ENCODE assay signal across 19 cellular contexts in genomic region chr9:124394596-124394995, GRCh38. TPM values are rescaled to one million over a fixed set of nuclear protein-coding genes. Genes with fewer than 3 reads are reported as not detected.
DNase-seq lines count a peak whose midpoint lies in the region; ATAC-seq and TF ChIP-seq lines count a peak whose summit lies in the region.
"Had no signal": no experiment of that assay in that cellular context is flagged by ENCODE, and none has a peak within 500 bp of the region (broad histone marks: within the 10 kb centered on the region; RNA-seq: fewer than 3 reads in every experiment).

No MANE protein-coding gene starts in this region.

- no peak overlapping the region for H3K4me3 ChIP-seq in breast epithelium
- no peak overlapping the region for H3K4me3 ChIP-seq in OCI-LY7 (ENCODE audit: low read depth, low read length, poor library complexity, severe bottlenecking)
- H3K4me3 ChIP-seq: BLaER1, heart right ventricle had no signal

- H3K4me1 Mint-ChIP-seq in MCF 10A (ENCODE audit: insufficient read depth, unreplicated experiment) (peaks cover 50% of the 10 kb centered on the region), brain (peaks cover 96% of the 10 kb centered on the region), type B pancreatic cell (ENCODE audit: unreplicated experiment) (peaks cover 37% of the 10 kb centered on the region), nephron progenitor cell (peaks cover 56% of the 10 kb centered on the region)

- DNase-seq in MCF 10A (ENCODE audit: unreplicated experiment) (no peak), breast epithelium (ENCODE audit: low spot score in 2 of 2) (no peak), OCI-LY7 (ENCODE audit: low spot score) (no peak), type B pancreatic cell (ENCODE audit: extremely low spot score, unreplicated experiment) (no peak), NCI-H345 (lab: John Stamatoyannopoulos, UW) (no peak), nephron progenitor cell (no peak)
- DNase-seq: cerebellar nuclear complex; heart right ventricle; kidney glomerular epithelial cell; stimulated activated CD4-positive, alpha-beta T cell treated with anti-CD3 and anti-CD28 coated beads, Interleukin-1b, Interleukin-23, amount 100 ng/mL, for 48 hours; stimulated activated CD8-positive, alpha-beta memory T cell treated with anti-CD3 and anti-CD28 coated beads, Interleukin-4, amount 100 ng/mL, for 48 hours had no signal

- H3K9me3 ChIP-seq in breast epithelium (no peaks in the 10 kb centered on the region), OCI-LY7 (ENCODE audit: low read length) (no peaks in the 10 kb centered on the region)
- H3K9me3 ChIP-seq: BLaER1, heart right ventricle had no signal

- no peaks in the 10 kb centered on the region for H3K27me3 ChIP-seq in breast epithelium
- H3K27me3 ChIP-seq: BLaER1, heart right ventricle had no signal

- H3K79me2 ChIP-seq in OCI-LY7 (ENCODE audit: insufficient read depth, low read depth, low read length), result peaks cover 35% of the 10 kb centered on the region; the same call in 1 of the 2 replicates

- H3K27ac ChIP-seq in breast epithelium, result no peak overlapping the region
- H3K27ac ChIP-seq in OCI-LY7 (ENCODE audit: low read depth, low read length, poor library complexity, severe bottlenecking), result no peak overlapping the region
- H3K27ac ChIP-seq: BLaER1, heart right ventricle had no signal

- POLR2A ChIA-PET in MCF 10A (lab: Yijun Ruan, JAX) (interaction anchor here (1.0 to 2.4 kb wide), 3 partner anchors 11 to 17 kb away, joined by 4 to 6 read pairs (median 5); no protein-coding TSS in a partner anchor), OCI-LY7 (lab: Charles Lee) (no interaction called here)

- H3K9me2 ChIP-seq in OCI-LY7 (ENCODE audit: insufficient read depth, low read length), result no peaks in the 10 kb centered on the region

- peaks cover 12% of the 10 kb centered on the region; the same call in 1 of the 2 replicates for H4K20me1 ChIP-seq in OCI-LY7 (ENCODE audit: insufficient read depth, low read length)

- no peak for ATAC-seq in HG02970 (IDR thresholded peaks at IDR 0.05; ENCODE audit: low FRiP score, unreplicated experiment)
- ATAC-seq: heart right ventricle had no signal

- no peaks in the 10 kb centered on the region for H3K27me3 Mint-ChIP-seq in MCF 10A (ENCODE audit: insufficient read depth, unreplicated experiment)
- peaks cover 6% of the 10 kb centered on the region for H3K27me3 Mint-ChIP-seq in brain
- no peaks in the 10 kb centered on the region for H3K27me3 Mint-ChIP-seq in type B pancreatic cell
- H3K27me3 Mint-ChIP-seq in nephron progenitor cell (ENCODE audit: low read depth, poor library complexity), result no peaks in the 10 kb centered on the region
- H3K27me3 Mint-ChIP-seq: activated naive CD4-positive, alpha-beta T cell treated with anti-CD3 and anti-CD28 coated beads, Interleukin-2, amount 50 U/mL, for 24 hours had no signal

- no TSS peak for BruUV-seq in MCF 10A (replicated peaks; lab: Mats Ljungman, UMichigan)
- BruUV-seq in OCI-LY7 (replicated peaks; lab: Mats Ljungman, UMichigan), result no TSS peak

- H3K4me2 ChIP-seq in OCI-LY7 (ENCODE audit: low read length), result no peak overlapping the region
- H3K4me2 ChIP-seq: BLaER1 had no signal

- H3K4me3 Mint-ChIP-seq in MCF 10A (ENCODE audit: unreplicated experiment), result no peak overlapping the region
- peak overlapping the region in 1 of 5 experiments; percentile 31 for H3K4me3 Mint-ChIP-seq in brain
- H3K4me3 Mint-ChIP-seq in type B pancreatic cell, result no peak overlapping the region
- H3K4me3 Mint-ChIP-seq in nephron progenitor cell, result no peak overlapping the region
- H3K4me3 Mint-ChIP-seq: activated naive CD4-positive, alpha-beta T cell treated with anti-CD3 and anti-CD28 coated beads, Interleukin-2, amount 50 U/mL, for 24 hours had no signal

- H3K36me3 Mint-ChIP-seq in MCF 10A (ENCODE audit: insufficient read depth, unreplicated experiment) (peaks cover 40% of the 10 kb centered on the region), brain (peaks cover 5% of the 10 kb centered on the region), type B pancreatic cell (peaks cover 14% of the 10 kb centered on the region), nephron progenitor cell (ENCODE audit: low read depth) (peaks cover 5% of the 10 kb centered on the region)
- H3K36me3 Mint-ChIP-seq: activated naive CD4-positive, alpha-beta T cell treated with anti-CD3 and anti-CD28 coated beads, Interleukin-2, amount 50 U/mL, for 24 hours had no signal

- intact Hi-C loops in MCF 10A (cut with micrococcal nuclease) (loop anchor here (10.0 kb wide), 1 partner anchor 270 kb away; no protein-coding TSS in a partner anchor), breast epithelium (cut with DNase I; ENCODE audit: low total_unique reads) (no loop called here), OCI-LY7 (cut with micrococcal nuclease; ENCODE audit: unreplicated experiment) (no loop called here)

- H3K4me1 ChIP-seq in breast epithelium (peaks cover 3 to 5% of the 10 kb centered on the region in 2 donors), OCI-LY7 (ENCODE audit: insufficient read depth, low read length, poor library complexity, severe bottlenecking) (no peaks in the 10 kb centered on the region)

- no peaks in the 10 kb centered on the region for H3K36me3 ChIP-seq in breast epithelium
- H3K36me3 ChIP-seq in OCI-LY7 (ENCODE audit: insufficient read depth, low read length), result peaks cover 69% of the 10 kb centered on the region

- CTCF ChIA-PET in MCF 10A (lab: Yijun Ruan, JAX), result interaction anchor here (0.7 to 1.8 kb wide), 5 partner anchors 9 to 235 kb away, joined by 3 to 8 read pairs (median 3); no protein-coding TSS in a partner anchor
- CTCF ChIA-PET in OCI-LY7 (lab: Charles Lee; ENCODE audit: unreplicated experiment), result interaction anchor here (0.8 kb wide), 1 partner anchor 26 kb away, joined by 3 read pairs; no protein-coding TSS in a partner anchor

- H3K9me3 Mint-ChIP-seq in MCF 10A (ENCODE audit: unreplicated experiment), result no peaks in the 10 kb centered on the region
- no peaks in the 10 kb centered on the region for H3K9me3 Mint-ChIP-seq in brain
- no peaks in the 10 kb centered on the region for H3K9me3 Mint-ChIP-seq in type B pancreatic cell
- H3K9me3 Mint-ChIP-seq in nephron progenitor cell, result no peaks in the 10 kb centered on the region
- H3K9me3 Mint-ChIP-seq: activated naive CD4-positive, alpha-beta T cell treated with anti-CD3 and anti-CD28 coated beads, Interleukin-2, amount 50 U/mL, for 24 hours had no signal

- no peak for TF ChIP-seq POLR2A in breast epithelium (IDR thresholded peaks at IDR 0.05)

- no peak overlapping the region for H2AFZ ChIP-seq in OCI-LY7 (ENCODE audit: low read length)

- H3K27ac Mint-ChIP-seq in MCF 10A (ENCODE audit: low read depth, unreplicated experiment), result peak overlapping the region; percentile 70
- H3K27ac Mint-ChIP-seq in brain, result peak overlapping the region in 3 of 5 experiments; percentile 43 to 92 (median 91)
- no peak overlapping the region for H3K27ac Mint-ChIP-seq in type B pancreatic cell
- no peak overlapping the region for H3K27ac Mint-ChIP-seq in nephron progenitor cell
- H3K27ac Mint-ChIP-seq: activated naive CD4-positive, alpha-beta T cell treated with anti-CD3 and anti-CD28 coated beads, Interleukin-2, amount 50 U/mL, for 24 hours had no signal

- TF ChIP-seq CTCF in MCF 10A (IDR thresholded peaks at IDR 0.05; ENCODE audit: unreplicated experiment) (no peak), breast epithelium (IDR thresholded peaks at IDR 0.05) (no peak), OCI-LY7 (conservative IDR thresholded peaks at IDR 0.05; ENCODE audit: low read length) (peak; percentile 65), brain (conservative IDR thresholded peaks at IDR 0.05) (peak in 1 of 2 experiments; percentile 56), type B pancreatic cell (conservative IDR thresholded peaks at IDR 0.05) (peak; percentile 34), nephron progenitor cell (IDR thresholded peaks at IDR 0.05) (no peak)

RNA-seq across cellular contexts. Expression of gene PSMB7, which starts 20.6 kb away (rescaled TPM):
- total RNA-seq in MCF 10A (2022) (264 and 352 TPM in 2 replicates), breast epithelium (100 to 1,000 TPM; 157 to 206 (median 162) TPM), OCI-LY7 (2022) (159 and 164 TPM in 2 replicates), type B pancreatic cell (ENCODE audit: low replicate concordance) (148 and 168 TPM in 2 replicates)
- 186 and 204 TPM in 2 replicates for total RNA-seq in OCI-LY7 (2014; rRNA removed; shearing (Covaris generic))
- polyA plus RNA-seq in brain (ENCODE audit: insufficient read depth, low read depth, low replicate concordance), result 525 TPM

RNA-seq across cellular contexts. Expression of gene ADGRD2, which starts 55.7 kb away (rescaled TPM):
- total RNA-seq in MCF 10A (2022) (not detected in 2 replicates), breast epithelium (1 to 10 TPM in 2 of 3 donors, not detected in 1; 2.6 to 2.9 TPM), OCI-LY7 (2022) (not detected in 2 replicates), type B pancreatic cell (ENCODE audit: low replicate concordance) (0.21 and 0.31 TPM in 2 replicates)
- total RNA-seq in OCI-LY7 (2014; rRNA removed; shearing (Covaris generic)), result not detected in 2 replicates
- 5.0 TPM for polyA plus RNA-seq in brain (ENCODE audit: insufficient read depth, low read depth, low replicate concordance)
- total RNA-seq: endothelial cell of umbilical vein; NCI-H460; renal cortical epithelial cell; T-helper 2 cell treated with Interferon-gamma antibody and Interleukin-4, amounts not matched to agents 100 ng/mL and 5 ng/mL, for 36 hours had no signal
- polyA plus RNA-seq: endothelial cell of umbilical vein had no signal

Comparison
In these comparisons a context has a peak if more than half of its experiments do, and no peak if none do; other contexts are left out.
1. H3K27ac Mint-ChIP-seq: peak in MCF 10A (single experiment) and brain (3 of 5); none in type B pancreatic cell (single experiment) and nephron progenitor cell (single experiment).
2. CTCF ChIP-seq: peak in OCI-LY7 (single experiment) and type B pancreatic cell (single experiment); none in MCF 10A (single experiment), breast epithelium (0 of 3) and nephron progenitor cell (single experiment).